Comparison of ENCODE assay signal across 8 cellular contexts in genomic region chr9:111484564-111484878, GRCh38. TPM values are rescaled to one million over a fixed set of nuclear protein-coding genes. Genes with fewer than 3 reads are reported as not detected.
DNase-seq lines count a peak whose midpoint lies in the region; ATAC-seq, FAIRE-seq and TF ChIP-seq lines count a peak whose summit lies in the region.

No MANE protein-coding gene starts in this region.

- H3K9me3 Mint-ChIP-seq in naive B cell: no peaks in the 10 kb centered on the region

- H3K4me3 Mint-ChIP-seq in naive B cell: peak overlapping the region; percentile 77 to 91 (median 86)

- peaks cover 3 to 14% (median 9%) of the 10 kb centered on the region in 3 donors for H3K27me3 Mint-ChIP-seq in naive B cell

- no peaks in the 10 kb centered on the region for H3K36me3 Mint-ChIP-seq in naive B cell

- no peak for ATAC-seq in naive B cell (ENCODE audit: low read depth in 2 of 2)
- ATAC-seq in HG03039 (IDR thresholded peaks at IDR 0.05; ENCODE audit: unreplicated experiment): no peak
- no peak for ATAC-seq in GM19324 (IDR thresholded peaks at IDR 0.05; ENCODE audit: low FRiP score, unreplicated experiment)

- no peaks in the 10 kb centered on the region for H3K9me3 ChIP-seq in KOPT-K1 (ENCODE audit: insufficient read depth, low read length, poor library complexity, severe bottlenecking)

- H3K27ac ChIP-seq in KOPT-K1 (ENCODE audit: low read depth, low read length, poor library complexity, severe bottlenecking): peak overlapping the region; percentile 74

- H3K4me3 ChIP-seq in choroid plexus epithelial cell (ENCODE audit: low read depth, low read length): peak overlapping the region; percentile 95

- no peaks in the 10 kb centered on the region for H3K36me3 ChIP-seq in KOPT-K1 (ENCODE audit: insufficient read depth, low read length)

- FAIRE-seq in GM18507 (lab: Jason Lieb, UNC): peak; percentile 67

- peak overlapping the region in 4 of 6 donors; percentile 41 to 75 (median 68) for H3K27ac Mint-ChIP-seq in naive B cell

- TF ChIP-seq CTCF in choroid plexus epithelial cell (conservative IDR thresholded peaks at IDR 0.05; ENCODE audit: low read depth, low read length): no peak

- H3K4me1 Mint-ChIP-seq in naive B cell: peaks cover 13 to 24% (median 22%) of the 10 kb centered on the region in 3 donors

- DNase-seq in GM18507 (ENCODE audit: extremely low spot score, insufficient read length, low read depth) (no peak), choroid plexus epithelial cell (ENCODE audit: low read depth) (no peak), naive B cell (no peak), DMS 273 (lab: John Stamatoyannopoulos, UW; ENCODE audit: unreplicated experiment) (no peak), NCI-H2029 treated with DMSO at 0.1 percent for 48 hours (lab: John Stamatoyannopoulos, UW) (no peak)

RNA-seq across cellular contexts. Expression of gene ECPAS, which starts 0.3 kb away (rescaled TPM):
- polyA plus RNA-seq in naive B cell (ENCODE audit: low read depth in 6 of 6): 10 to 100 TPM in 1 of 6 donors, 1 to 10 TPM in 5; 5.0 to 10.7 (median 7.3) TPM

RNA-seq across cellular contexts. Expression of gene ZNF483, which starts 40.5 kb away (rescaled TPM):
- polyA plus RNA-seq in naive B cell (ENCODE audit: low read depth in 6 of 6): 1 to 10 TPM in 5 of 6 donors, under 1 TPM in 1; 0.63 to 4.2 (median 2.4) TPM
